ENCODE assay signal across 2 cellular contexts in the genomic region with DNA sequence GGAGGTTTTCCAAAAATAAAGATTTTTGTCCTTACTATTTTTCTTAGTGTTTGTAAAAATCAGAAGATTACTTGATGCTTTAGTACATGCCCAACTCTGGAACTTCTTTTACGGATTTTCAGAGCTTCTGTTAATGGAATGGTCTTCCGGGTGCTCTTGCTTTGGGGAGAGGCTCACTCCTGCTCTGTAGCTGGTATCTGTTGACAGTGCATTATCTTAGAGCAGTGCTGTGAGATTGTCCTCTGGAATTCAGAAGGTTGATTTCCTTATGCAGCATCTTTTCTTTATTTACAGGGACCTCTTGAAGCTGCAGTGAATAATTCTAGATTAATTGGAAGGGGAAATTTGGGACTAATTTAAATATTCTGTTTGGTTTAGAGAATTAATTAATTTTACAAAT.
TF ChIP-seq lines count a peak whose summit lies in the region.

No MANE protein-coding gene starts in this region.

TF ChIP-seq in GM12878, 131 proteins besides CTCF, POLR2A, EP300 and RAD21:
- TF ChIP-seq PAX5 (IDR thresholded peaks at IDR 0.05; ENCODE audit: borderline replicate concordance, low read depth, low read length) (no peak), HDGF (IDR thresholded peaks at IDR 0.05) (no peak), STAT1 (conservative IDR thresholded peaks at IDR 0.05) (no peak), MEF2B (IDR thresholded peaks at IDR 0.05; ENCODE audit: partially characterized antibody, poor library complexity, severe bottlenecking) (no peak), ASH2L (IDR thresholded peaks at IDR 0.05; ENCODE audit: borderline replicate concordance, low read depth) (no peak), JUND (IDR thresholded peaks at IDR 0.05; ENCODE audit: low read depth, low read length) (no peak), IKZF1 (conservative IDR thresholded peaks at IDR 0.05) (no peak), BACH1 (IDR thresholded peaks at IDR 0.05; ENCODE audit: borderline replicate concordance) (no peak), MXI1 (IDR thresholded peaks at IDR 0.05; ENCODE audit: low read depth, low read length) (no peak)
- TF ChIP-seq, protein P1, sequence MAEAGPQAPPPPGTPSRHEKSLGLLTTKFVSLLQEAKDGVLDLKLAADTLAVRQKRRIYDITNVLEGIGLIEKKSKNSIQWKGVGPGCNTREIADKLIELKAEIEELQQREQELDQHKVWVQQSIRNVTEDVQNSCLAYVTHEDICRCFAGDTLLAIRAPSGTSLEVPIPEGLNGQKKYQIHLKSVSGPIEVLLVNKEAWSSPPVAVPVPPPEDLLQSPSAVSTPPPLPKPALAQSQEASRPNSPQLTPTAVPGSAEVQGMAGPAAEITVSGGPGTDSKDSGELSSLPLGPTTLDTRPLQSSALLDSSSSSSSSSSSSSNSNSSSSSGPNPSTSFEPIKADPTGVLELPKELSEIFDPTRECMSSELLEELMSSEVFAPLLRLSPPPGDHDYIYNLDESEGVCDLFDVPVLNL (IDR thresholded peaks at IDR 0.05; ENCODE audit: low read depth, low read length) = no peak
- TF ChIP-seq, protein P2, sequence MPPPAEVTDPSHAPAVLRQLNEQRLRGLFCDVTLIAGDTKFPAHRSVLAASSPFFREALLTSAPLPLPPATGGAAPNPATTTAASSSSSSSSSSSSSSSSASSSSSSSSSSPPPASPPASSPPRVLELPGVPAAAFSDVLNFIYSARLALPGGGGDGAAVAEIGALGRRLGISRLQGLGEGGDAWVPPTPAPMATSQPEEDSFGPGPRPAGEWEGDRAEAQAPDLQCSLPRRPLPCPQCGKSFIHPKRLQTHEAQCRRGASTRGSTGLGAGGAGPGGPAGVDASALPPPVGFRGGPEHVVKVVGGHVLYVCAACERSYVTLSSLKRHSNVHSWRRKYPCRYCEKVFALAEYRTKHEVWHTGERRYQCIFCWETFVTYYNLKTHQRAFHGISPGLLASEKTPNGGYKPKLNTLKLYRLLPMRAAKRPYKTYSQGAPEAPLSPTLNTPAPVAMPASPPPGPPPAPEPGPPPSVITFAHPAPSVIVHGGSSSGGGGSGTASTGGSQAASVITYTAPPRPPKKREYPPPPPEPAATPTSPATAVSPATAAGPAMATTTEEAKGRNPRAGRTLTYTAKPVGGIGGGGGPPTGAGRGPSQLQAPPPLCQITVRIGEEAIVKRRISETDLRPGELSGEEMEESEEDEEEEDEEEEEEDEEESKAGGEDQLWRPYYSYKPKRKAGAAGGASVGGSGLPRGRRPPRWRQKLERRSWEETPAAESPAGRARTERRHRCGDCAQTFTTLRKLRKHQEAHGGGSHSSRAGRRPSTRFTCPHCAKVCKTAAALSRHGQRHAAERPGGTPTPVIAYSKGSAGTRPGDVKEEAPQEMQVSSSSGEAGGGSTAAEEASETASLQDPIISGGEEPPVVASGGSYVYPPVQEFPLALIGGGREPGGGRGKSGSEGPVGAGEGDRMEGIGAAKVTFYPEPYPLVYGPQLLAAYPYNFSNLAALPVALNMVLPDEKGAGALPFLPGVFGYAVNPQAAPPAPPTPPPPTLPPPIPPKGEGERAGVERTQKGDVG (CRISPR knock-in tag; IDR thresholded peaks at IDR 0.05) = no peak
TF ChIP-seq in GM12878: peak in this region for 0.

TF ChIP-seq in neural cell, 6 proteins besides CTCF, POLR2A, EP300 and RAD21:
- TF ChIP-seq MXI1 (conservative IDR thresholded peaks at IDR 0.05; ENCODE audit: poor library complexity, severe bottlenecking) (no peak), POLR2AphosphoS5 (IDR thresholded peaks at IDR 0.05) (no peak), SMC3 (conservative IDR thresholded peaks at IDR 0.05; ENCODE audit: poor library complexity) (no peak), EZH2 (IDR thresholded peaks at IDR 0.05; ENCODE audit: borderline replicate concordance, insufficient read depth, low read length, poor library complexity, severe bottlenecking) (no peak), TAF1 (IDR thresholded peaks at IDR 0.05; ENCODE audit: low read depth) (no peak)
- TF ChIP-seq, protein P3, sequence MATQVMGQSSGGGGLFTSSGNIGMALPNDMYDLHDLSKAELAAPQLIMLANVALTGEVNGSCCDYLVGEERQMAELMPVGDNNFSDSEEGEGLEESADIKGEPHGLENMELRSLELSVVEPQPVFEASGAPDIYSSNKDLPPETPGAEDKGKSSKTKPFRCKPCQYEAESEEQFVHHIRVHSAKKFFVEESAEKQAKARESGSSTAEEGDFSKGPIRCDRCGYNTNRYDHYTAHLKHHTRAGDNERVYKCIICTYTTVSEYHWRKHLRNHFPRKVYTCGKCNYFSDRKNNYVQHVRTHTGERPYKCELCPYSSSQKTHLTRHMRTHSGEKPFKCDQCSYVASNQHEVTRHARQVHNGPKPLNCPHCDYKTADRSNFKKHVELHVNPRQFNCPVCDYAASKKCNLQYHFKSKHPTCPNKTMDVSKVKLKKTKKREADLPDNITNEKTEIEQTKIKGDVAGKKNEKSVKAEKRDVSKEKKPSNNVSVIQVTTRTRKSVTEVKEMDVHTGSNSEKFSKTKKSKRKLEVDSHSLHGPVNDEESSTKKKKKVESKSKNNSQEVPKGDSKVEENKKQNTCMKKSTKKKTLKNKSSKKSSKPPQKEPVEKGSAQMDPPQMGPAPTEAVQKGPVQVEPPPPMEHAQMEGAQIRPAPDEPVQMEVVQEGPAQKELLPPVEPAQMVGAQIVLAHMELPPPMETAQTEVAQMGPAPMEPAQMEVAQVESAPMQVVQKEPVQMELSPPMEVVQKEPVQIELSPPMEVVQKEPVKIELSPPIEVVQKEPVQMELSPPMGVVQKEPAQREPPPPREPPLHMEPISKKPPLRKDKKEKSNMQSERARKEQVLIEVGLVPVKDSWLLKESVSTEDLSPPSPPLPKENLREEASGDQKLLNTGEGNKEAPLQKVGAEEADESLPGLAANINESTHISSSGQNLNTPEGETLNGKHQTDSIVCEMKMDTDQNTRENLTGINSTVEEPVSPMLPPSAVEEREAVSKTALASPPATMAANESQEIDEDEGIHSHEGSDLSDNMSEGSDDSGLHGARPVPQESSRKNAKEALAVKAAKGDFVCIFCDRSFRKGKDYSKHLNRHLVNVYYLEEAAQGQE (IDR thresholded peaks at IDR 0.05; ENCODE audit: borderline replicate concordance) = no peak
